ENCODE assay signal across 8 cellular contexts in genomic region chr16:81513204-81514040, GRCh38.
DNase-seq lines count a peak whose midpoint lies in the region; ATAC-seq, FAIRE-seq and TF ChIP-seq lines count a peak whose summit lies in the region.

No MANE protein-coding gene starts in this region.

- DNase-seq in activated naive CD8-positive, alpha-beta T cell treated with anti-CD3 and anti-CD28 coated beads, Interleukin-2, amount 10 ng/mL, durations not matched to agents 7 days and 5 days, result no peak
- no peak for DNase-seq in activated naive CD8-positive, alpha-beta T cell treated with anti-CD3 and anti-CD28 coated beads, Interleukin-2, amount 50 U/mL, for 24 hours
- DNase-seq in activated B cell treated with CpG ODN at 0.5 μM for 24 hours (no peak), kidney (no peak), upper lobe of right lung (no peak), glomerular visceral epithelial cell (ENCODE audit: extremely low spot score) (no peak), urothelium cell line (ENCODE audit: low spot score) (no peak)
- DNase-seq in activated naive CD4-positive, alpha-beta T cell (lab: John Stamatoyannopoulos, UW), result no peak

- peak overlapping the region in 1 of 2 donors; percentile 47 for H3K9ac ChIP-seq in kidney (ENCODE audit: low read length in 2 of 2)

- H3K9me3 ChIP-seq in kidney (ENCODE audit: control insufficient read depth in 1 of 2, low read length in 2 of 2) (no peaks in the 10 kb centered on the region), upper lobe of right lung (no peaks in the 10 kb centered on the region)

- H3K27ac ChIP-seq in kidney (ENCODE audit: low read depth in 2 of 2, low read length in 2 of 2) (peak overlapping the region; percentile 62 to 79), upper lobe of right lung (peak overlapping the region; percentile 59)

- no peak overlapping the region for H3K4me3 Mint-ChIP-seq in activated naive CD8-positive, alpha-beta T cell treated with anti-CD3 and anti-CD28 coated beads, Interleukin-2, amount 10 ng/mL, durations not matched to agents 7 days and 5 days
- H3K4me3 Mint-ChIP-seq in activated naive CD8-positive, alpha-beta T cell treated with anti-CD3 and anti-CD28 coated beads, Interleukin-2, amount 50 U/mL, for 24 hours, result no peak overlapping the region
- peak overlapping the region; percentile 72 for H3K4me3 Mint-ChIP-seq in activated B cell treated with CpG ODN at 0.5 μM for 24 hours

- no peaks in the 10 kb centered on the region for H3K9me3 Mint-ChIP-seq in activated naive CD8-positive, alpha-beta T cell treated with anti-CD3 and anti-CD28 coated beads, Interleukin-2, amount 10 ng/mL, durations not matched to agents 7 days and 5 days
- no peaks in the 10 kb centered on the region for H3K9me3 Mint-ChIP-seq in activated naive CD8-positive, alpha-beta T cell treated with anti-CD3 and anti-CD28 coated beads, Interleukin-2, amount 50 U/mL, for 24 hours
- H3K9me3 Mint-ChIP-seq in activated B cell treated with CpG ODN at 0.5 μM for 24 hours, result no peaks in the 10 kb centered on the region

- peaks cover 28 to 29% of the 10 kb centered on the region in 2 donors for H3K4me1 ChIP-seq in kidney (ENCODE audit: control insufficient read depth in 1 of 2, insufficient read depth in 1 of 2, low read depth in 1 of 2, low read length in 2 of 2)
- peaks cover 33% of the 10 kb centered on the region for H3K4me1 ChIP-seq in upper lobe of right lung

- no peaks in the 10 kb centered on the region for H3K27me3 Mint-ChIP-seq in activated naive CD8-positive, alpha-beta T cell treated with anti-CD3 and anti-CD28 coated beads, Interleukin-2, amount 10 ng/mL, durations not matched to agents 7 days and 5 days
- no peaks in the 10 kb centered on the region for H3K27me3 Mint-ChIP-seq in activated naive CD8-positive, alpha-beta T cell treated with anti-CD3 and anti-CD28 coated beads, Interleukin-2, amount 50 U/mL, for 24 hours
- H3K27me3 Mint-ChIP-seq in activated B cell treated with CpG ODN at 0.5 μM for 24 hours, result no peaks in the 10 kb centered on the region

- H3K27me3 ChIP-seq in upper lobe of right lung, result no peaks in the 10 kb centered on the region

- ATAC-seq in activated naive CD8-positive, alpha-beta T cell treated with anti-CD3 and anti-CD28 coated beads, Interleukin-2, amount 10 ng/mL, durations not matched to agents 7 days and 5 days (ENCODE audit: low read depth), result no peak
- no peak for ATAC-seq in activated naive CD8-positive, alpha-beta T cell treated with anti-CD3 and anti-CD28 coated beads, Interleukin-2, amount 50 U/mL, for 24 hours
- ATAC-seq in activated B cell treated with CpG ODN at 0.5 μM for 24 hours (ENCODE audit: low read depth), result peak; percentile 15
- ATAC-seq in upper lobe of right lung, result peak; percentile 39

- H3K4me1 Mint-ChIP-seq in activated naive CD8-positive, alpha-beta T cell treated with anti-CD3 and anti-CD28 coated beads, Interleukin-2, amount 10 ng/mL, durations not matched to agents 7 days and 5 days, result peaks cover 13% of the 10 kb centered on the region
- H3K4me1 Mint-ChIP-seq in activated naive CD8-positive, alpha-beta T cell treated with anti-CD3 and anti-CD28 coated beads, Interleukin-2, amount 50 U/mL, for 24 hours, result peaks cover 24% of the 10 kb centered on the region
- H3K4me1 Mint-ChIP-seq in activated B cell treated with CpG ODN at 0.5 μM for 24 hours, result peaks cover 51% of the 10 kb centered on the region

- H3K36me3 ChIP-seq in kidney (ENCODE audit: control insufficient read depth in 1 of 2, insufficient read depth in 2 of 2, low read length in 2 of 2) (peaks cover 0 to 2% of the 10 kb centered on the region in 2 donors), upper lobe of right lung (no peaks in the 10 kb centered on the region)

- CTCF ChIA-PET in activated B cell treated with CpG ODN at 0.5 μM for 24 hours (lab: Charles Lee), result interaction anchor here (1.2 to 1.3 kb wide), 2 partner anchors 12 to 109 kb away, joined by 3 read pairs; no protein-coding TSS in a partner anchor

- H3K27ac Mint-ChIP-seq in activated naive CD8-positive, alpha-beta T cell treated with anti-CD3 and anti-CD28 coated beads, Interleukin-2, amount 10 ng/mL, durations not matched to agents 7 days and 5 days, result peak overlapping the region; percentile 73
- H3K27ac Mint-ChIP-seq in activated naive CD8-positive, alpha-beta T cell treated with anti-CD3 and anti-CD28 coated beads, Interleukin-2, amount 50 U/mL, for 24 hours, result no peak overlapping the region
- H3K27ac Mint-ChIP-seq in activated B cell treated with CpG ODN at 0.5 μM for 24 hours, result peak overlapping the region; percentile 61

- H3K36me3 Mint-ChIP-seq in activated naive CD8-positive, alpha-beta T cell treated with anti-CD3 and anti-CD28 coated beads, Interleukin-2, amount 10 ng/mL, durations not matched to agents 7 days and 5 days, result peaks cover 20% of the 10 kb centered on the region
- H3K36me3 Mint-ChIP-seq in activated naive CD8-positive, alpha-beta T cell treated with anti-CD3 and anti-CD28 coated beads, Interleukin-2, amount 50 U/mL, for 24 hours (ENCODE audit: low read depth), result no peaks in the 10 kb centered on the region
- H3K36me3 Mint-ChIP-seq in activated B cell treated with CpG ODN at 0.5 μM for 24 hours (ENCODE audit: low read depth), result peaks cover 12% of the 10 kb centered on the region

- FAIRE-seq in kidney (lab: Jason Lieb, UNC) (no peak), urothelium cell line (lab: Jason Lieb, UNC) (no peak)

- TF ChIP-seq CTCF in activated B cell treated with CpG ODN at 0.5 μM for 24 hours (IDR thresholded peaks at IDR 0.05) (no peak), kidney (IDR thresholded peaks at IDR 0.05; ENCODE audit: borderline replicate concordance, extremely low read depth, insufficient read depth) (no peak), upper lobe of right lung (IDR thresholded peaks at IDR 0.05) (no peak)

- intact Hi-C loops in activated B cell treated with CpG ODN at 0.5 μM for 24 hours (cut with micrococcal nuclease) (loop anchor here (1.0 to 5.0 kb wide), 2 partner anchors 12 to 36 kb away; no protein-coding TSS in a partner anchor), kidney (cut with DNase I) (no loop called here), upper lobe of right lung (cut with DNase I) (no loop called here)

- POLR2A ChIA-PET in activated naive CD8-positive, alpha-beta T cell treated with anti-CD3 and anti-CD28 coated beads, Interleukin-2, amount 10 ng/mL, durations not matched to agents 7 days and 5 days (lab: Charles Lee), result interaction anchor here (0.6 kb wide), 1 partner anchor 11 kb away, joined by 3 read pairs; no protein-coding TSS in a partner anchor
- POLR2A ChIA-PET in activated B cell treated with CpG ODN at 0.5 μM for 24 hours (lab: Charles Lee), result interaction anchor here (0.6 to 1.9 kb wide), 7 partner anchors 9 to 135 kb away, joined by 3 to 5 read pairs (median 4); no protein-coding TSS in a partner anchor

- H3K4me3 ChIP-seq in kidney (ENCODE audit: low read length in 2 of 2) (peak overlapping the region in 1 of 2 donors; percentile 8), upper lobe of right lung (no peak overlapping the region)

Comparison
In these comparisons a context has a peak if more than half of its experiments do, and no peak if none do; other contexts are left out.
1. ATAC-seq: peak in activated B cell treated with CpG ODN at 0.5 μM for 24 hours (single experiment) and upper lobe of right lung (single experiment); none in activated naive CD8-positive, alpha-beta T cell treated with anti-CD3 and anti-CD28 coated beads, Interleukin-2, amount 10 ng/mL, durations not matched to agents 7 days and 5 days (single experiment) and activated naive CD8-positive, alpha-beta T cell treated with anti-CD3 and anti-CD28 coated beads, Interleukin-2, amount 50 U/mL, for 24 hours (single experiment).